28 cellular contexts compared by ENCODE assay signal in genomic region chr3:61638721-61639120, GRCh38.
DNase-seq lines count a peak whose midpoint lies in the region; ATAC-seq and TF ChIP-seq lines count a peak whose summit lies in the region.
"Had no signal": no experiment of that assay in that cellular context is flagged by ENCODE, and none has a peak within 500 bp of the region (broad histone marks: within the 10 kb centered on the region; RNA-seq: fewer than 3 reads in every experiment).

No MANE protein-coding gene starts in this region.

- peaks cover 13% of the 10 kb centered on the region for H3K36me3 Mint-ChIP-seq in HFFc6 (ENCODE audit: low read depth)
- H3K36me3 Mint-ChIP-seq in activated CD8-positive, alpha-beta T cell treated with anti-CD3 and anti-CD28 coated beads for 36 hours (ENCODE audit: low read depth) = no peaks in the 10 kb centered on the region
- H3K36me3 Mint-ChIP-seq: activated CD8-positive, alpha-beta memory T cell treated with anti-CD3 and anti-CD28 coated beads, Interleukin-2, amount 10 ng/mL, durations not matched to agents 7 days and 5 days had no signal

- TF ChIP-seq CTCF in HFFc6 (IDR thresholded peaks at IDR 0.05) (no peak), fibroblast of mammary gland (conservative IDR thresholded peaks at IDR 0.05; ENCODE audit: control insufficient read depth, insufficient read depth, low read depth, low read length) (no peak)
- no peak for TF ChIP-seq CTCF in activated CD8-positive, alpha-beta T cell treated with anti-CD3 and anti-CD28 coated beads for 36 hours (IDR thresholded peaks at IDR 0.05)

- CTCF ChIA-PET in activated CD8-positive, alpha-beta T cell treated with anti-CD3 and anti-CD28 coated beads for 36 hours (lab: Charles Lee) = no interaction called here

- peak; percentile 4 for DNase-seq in AG08395 (ENCODE audit: low spot score)
- peak; percentile 64 for DNase-seq in HFFc6
- peak; percentile 58 for DNase-seq in fibroblast of mammary gland (ENCODE audit: low read depth)
- no peak for DNase-seq in activated CD8-positive, alpha-beta T cell treated with anti-CD3 and anti-CD28 coated beads for 36 hours
- no peak for DNase-seq in cardiac septum (ENCODE audit: low spot score)
- no peak for DNase-seq in kidney tubule cell (ENCODE audit: low spot score)
- DNase-seq: activated CD4-positive, alpha-beta T cell treated with anti-CD3 and anti-CD28 coated beads, Interleukin-2, amount 50 U/mL, for 1 hour; activated CD8-positive, alpha-beta memory T cell treated with anti-CD3 and anti-CD28 coated beads, Interleukin-2, amount 10 ng/mL, durations not matched to agents 7 days and 5 days; activated naive CD4-positive, alpha-beta T cell treated with Interleukin-2 at 50 U/mL for 16 hours; activated T-cell treated with anti-CD3 and anti-CD28 coated beads, Interleukin-2, amount 50 U/mL, for 48 hours; adrenal gland; GDM1; Karpas-422; left ventricle myocardium inferior; naive thymus-derived CD8-positive, alpha-beta T cell; NCI-H1048; NCI-H1694 treated with DMSO at 0.1 percent for 48 hours; NCI-H510A; nucleus accumbens; stimulated activated naive CD8-positive, alpha-beta T cell treated with anti-CD3 and anti-CD28 coated beads, Interleukin-15, amount 100 ng/mL, for 72 hours; T1000 had no signal

- POLR2A ChIA-PET in activated CD8-positive, alpha-beta T cell treated with anti-CD3 and anti-CD28 coated beads for 36 hours (lab: Charles Lee) = no interaction called here

- no peaks in the 10 kb centered on the region for H3K9me3 Mint-ChIP-seq in HFFc6
- no peaks in the 10 kb centered on the region for H3K9me3 Mint-ChIP-seq in activated CD8-positive, alpha-beta T cell treated with anti-CD3 and anti-CD28 coated beads for 36 hours
- H3K9me3 Mint-ChIP-seq: stimulated activated naive CD8-positive, alpha-beta T cell treated with anti-CD3 and anti-CD28 coated beads, Interleukin-15, amount 100 ng/mL, for 72 hours had no signal

- peaks cover 63% of the 10 kb centered on the region for H3K4me1 Mint-ChIP-seq in HFFc6 (ENCODE audit: low read depth)
- no peaks in the 10 kb centered on the region for H3K4me1 Mint-ChIP-seq in activated CD8-positive, alpha-beta T cell treated with anti-CD3 and anti-CD28 coated beads for 36 hours (ENCODE audit: low read depth)
- H3K4me1 Mint-ChIP-seq: activated CD8-positive, alpha-beta memory T cell treated with anti-CD3 and anti-CD28 coated beads, Interleukin-2, amount 10 ng/mL, durations not matched to agents 7 days and 5 days; naive thymus-derived CD8-positive, alpha-beta T cell; stimulated activated naive CD8-positive, alpha-beta T cell treated with anti-CD3 and anti-CD28 coated beads, Interleukin-15, amount 100 ng/mL, for 72 hours had no signal

- H3K27me3 Mint-ChIP-seq in HFFc6 (ENCODE audit: insufficient read depth) = no peaks in the 10 kb centered on the region; the same call in 1 of the 2 replicates
- no peaks in the 10 kb centered on the region for H3K27me3 Mint-ChIP-seq in activated CD8-positive, alpha-beta T cell treated with anti-CD3 and anti-CD28 coated beads for 36 hours
- H3K27me3 Mint-ChIP-seq: activated CD8-positive, alpha-beta memory T cell treated with anti-CD3 and anti-CD28 coated beads, Interleukin-2, amount 10 ng/mL, durations not matched to agents 7 days and 5 days had no signal

- peak overlapping the region; percentile 93 for H3K27ac Mint-ChIP-seq in HFFc6
- no peak overlapping the region for H3K27ac Mint-ChIP-seq in activated CD8-positive, alpha-beta T cell treated with anti-CD3 and anti-CD28 coated beads for 36 hours
- H3K27ac Mint-ChIP-seq: activated CD8-positive, alpha-beta memory T cell treated with anti-CD3 and anti-CD28 coated beads, Interleukin-2, amount 10 ng/mL, durations not matched to agents 7 days and 5 days; mesothelial cell of epicardium; naive thymus-derived CD8-positive, alpha-beta T cell; stimulated activated naive CD8-positive, alpha-beta T cell treated with anti-CD3 and anti-CD28 coated beads, Interleukin-15, amount 100 ng/mL, for 72 hours had no signal

- peak; percentile 36 for ATAC-seq in SK-N-SH treated with all-trans-retinoic acid at 6 μM for 48 hours
- ATAC-seq in activated CD8-positive, alpha-beta T cell treated with anti-CD3 and anti-CD28 coated beads for 36 hours = no peak
- ATAC-seq in GM21526 (IDR thresholded peaks at IDR 0.05; ENCODE audit: low FRiP score, unreplicated experiment) = no peak
- ATAC-seq: A549; activated CD8-positive, alpha-beta memory T cell treated with anti-CD3 and anti-CD28 coated beads, Interleukin-2, amount 10 ng/mL, durations not matched to agents 7 days and 5 days; naive thymus-derived CD8-positive, alpha-beta T cell; Right ventricle myocardium inferior; stimulated activated naive CD8-positive, alpha-beta T cell treated with anti-CD3 and anti-CD28 coated beads, Interleukin-15, amount 100 ng/mL, for 72 hours had no signal

- H3K4me3 Mint-ChIP-seq in HFFc6 = peak overlapping the region; percentile 62
- H3K4me3 Mint-ChIP-seq in activated CD8-positive, alpha-beta T cell treated with anti-CD3 and anti-CD28 coated beads for 36 hours = no peak overlapping the region
- H3K4me3 Mint-ChIP-seq: activated CD8-positive, alpha-beta memory T cell treated with anti-CD3 and anti-CD28 coated beads, Interleukin-2, amount 10 ng/mL, durations not matched to agents 7 days and 5 days; mesothelial cell of epicardium; naive thymus-derived CD8-positive, alpha-beta T cell; stimulated activated naive CD8-positive, alpha-beta T cell treated with anti-CD3 and anti-CD28 coated beads, Interleukin-15, amount 100 ng/mL, for 72 hours had no signal

- H3K4me3 ChIP-seq in fibroblast of mammary gland (ENCODE audit: control insufficient read depth, low read depth, low read length) = no peak overlapping the region
- H3K4me3 ChIP-seq: A549, esophagus muscularis mucosa, HAP-1 had no signal

- intact Hi-C loops in activated CD8-positive, alpha-beta T cell treated with anti-CD3 and anti-CD28 coated beads for 36 hours (cut with micrococcal nuclease) = no loop called here
- intact Hi-C loops in cardiac septum (cut with DNase I) = loop anchor here (5.0 kb wide), 1 partner anchor 174 kb away; no protein-coding TSS in a partner anchor

TF ChIP-seq in SK-N-SH treated with all-trans-retinoic acid at 6 μM for 48 hours, 23 proteins besides CTCF, POLR2A, EP300 and RAD21 (continues in another document):
- TF ChIP-seq ISL1 (CRISPR knock-in tag; IDR thresholded peaks at IDR 0.05) (no peak), CSDC2 (CRISPR knock-in tag; IDR thresholded peaks at IDR 0.05) (no peak), ARNTL (CRISPR knock-in tag; IDR thresholded peaks at IDR 0.05; ENCODE audit: borderline replicate concordance, low read depth) (no peak), GLIS3 (CRISPR knock-in tag; IDR thresholded peaks at IDR 0.05) (no peak), TCF4 (CRISPR knock-in tag; IDR thresholded peaks at IDR 0.05; ENCODE audit: borderline replicate concordance) (no peak), ZFP30 (CRISPR knock-in tag; IDR thresholded peaks at IDR 0.05) (no peak), ZC3H10 (CRISPR knock-in tag; IDR thresholded peaks at IDR 0.05) (no peak), OSR1 (CRISPR knock-in tag; IDR thresholded peaks at IDR 0.05) (no peak), BACH2 (CRISPR knock-in tag; IDR thresholded peaks at IDR 0.05; ENCODE audit: borderline replicate concordance) (no peak), PPARA (CRISPR knock-in tag; IDR thresholded peaks at IDR 0.05; ENCODE audit: borderline replicate concordance) (no peak), TOX (CRISPR knock-in tag; IDR thresholded peaks at IDR 0.05; ENCODE audit: borderline replicate concordance) (no peak), TSHZ2 (CRISPR knock-in tag; IDR thresholded peaks at IDR 0.05) (no peak), CSRNP3 (CRISPR knock-in tag; IDR thresholded peaks at IDR 0.05) (no peak), ZFP3 (CRISPR knock-in tag; IDR thresholded peaks at IDR 0.05) (no peak), RARB (CRISPR knock-in tag; IDR thresholded peaks at IDR 0.05) (no peak)

Comparison
In these comparisons a context has a peak if more than half of its experiments do, and no peak if none do; other contexts are left out.
1. DNase-seq: peak in AG08395 (single experiment), HFFc6 (single experiment) and fibroblast of mammary gland (single experiment); none in activated CD8-positive, alpha-beta T cell treated with anti-CD3 and anti-CD28 coated beads for 36 hours (single experiment), cardiac septum (single experiment) and kidney tubule cell (single experiment).